In genomic region chr11:68828155-68828931, GRCh38 we compare ENCODE assay signal across 10 cellular contexts. TPM values are rescaled to one million over a fixed set of nuclear protein-coding genes. Genes with fewer than 3 reads are reported as not detected.
DNase-seq lines count a peak whose midpoint lies in the region; ATAC-seq, FAIRE-seq and TF ChIP-seq lines count a peak whose summit lies in the region.
"Had no signal": no experiment of that assay in that cellular context is flagged by ENCODE, and none has a peak within 500 bp of the region (broad histone marks: within the 10 kb centered on the region; RNA-seq: fewer than 3 reads in every experiment).

No MANE protein-coding gene starts in this region.

- no peaks in the 10 kb centered on the region for H3K9me3 Mint-ChIP-seq in activated naive CD8-positive, alpha-beta T cell treated with anti-CD3 and anti-CD28 coated beads, Interleukin-2, amount 50 U/mL, for 24 hours

- peak overlapping the region; percentile 76 for H3K27ac Mint-ChIP-seq in activated naive CD8-positive, alpha-beta T cell treated with anti-CD3 and anti-CD28 coated beads, Interleukin-2, amount 50 U/mL, for 24 hours

- H3K4me1 Mint-ChIP-seq in activated naive CD8-positive, alpha-beta T cell treated with anti-CD3 and anti-CD28 coated beads, Interleukin-2, amount 50 U/mL, for 24 hours: peaks cover 39% of the 10 kb centered on the region

- H3K27ac ChIP-seq in HL-60 (replicated peaks) (peak overlapping the region; percentile 99), mucosa of rectum (ENCODE audit: low read depth in 2 of 2, low read length in 2 of 2) (peak overlapping the region; percentile 27 to 40), kidney (ENCODE audit: low read depth in 2 of 2, low read length in 2 of 2) (no peak overlapping the region)

- no peaks in the 10 kb centered on the region for H3K36me3 Mint-ChIP-seq in activated naive CD8-positive, alpha-beta T cell treated with anti-CD3 and anti-CD28 coated beads, Interleukin-2, amount 50 U/mL, for 24 hours (ENCODE audit: low read depth)

- no peak for TF ChIP-seq CTCF in HL-60 (IDR thresholded peaks at IDR 0.05; ENCODE audit: insufficient read depth, low read length)
- no peak for TF ChIP-seq CTCF in kidney (IDR thresholded peaks at IDR 0.05; ENCODE audit: borderline replicate concordance, extremely low read depth, insufficient read depth)

- no peaks in the 10 kb centered on the region for H3K9me3 ChIP-seq in mucosa of rectum (ENCODE audit: control insufficient read depth in 2 of 2, low read length in 2 of 2)
- H3K9me3 ChIP-seq in kidney (ENCODE audit: control insufficient read depth in 1 of 2, low read length in 2 of 2): no peaks in the 10 kb centered on the region

- H3K9ac ChIP-seq in mucosa of rectum (ENCODE audit: low read depth in 1 of 2, low read length in 2 of 2): peak overlapping the region in 1 of 2 donors; percentile 37
- H3K9ac ChIP-seq in kidney (ENCODE audit: low read length in 2 of 2): no peak overlapping the region

- no peak overlapping the region for H3K4me3 Mint-ChIP-seq in activated naive CD8-positive, alpha-beta T cell treated with anti-CD3 and anti-CD28 coated beads, Interleukin-2, amount 50 U/mL, for 24 hours

- intact Hi-C loops in posterior vena cava (cut with DNase I): no loop called here
- intact Hi-C loops in kidney (cut with DNase I): no loop called here

- no peaks in the 10 kb centered on the region for H3K27me3 Mint-ChIP-seq in activated naive CD8-positive, alpha-beta T cell treated with anti-CD3 and anti-CD28 coated beads, Interleukin-2, amount 50 U/mL, for 24 hours

- H3K36me3 ChIP-seq in mucosa of rectum (ENCODE audit: control insufficient read depth in 2 of 2, insufficient read depth in 2 of 2, low read length in 2 of 2) (peaks cover 5 to 13% of the 10 kb centered on the region in 2 donors), kidney (ENCODE audit: control insufficient read depth in 1 of 2, insufficient read depth in 2 of 2, low read length in 2 of 2) (no peaks in the 10 kb centered on the region)

- H3K4me3 ChIP-seq in HL-60 (replicated peaks; ENCODE audit: insufficient read depth, low read length) (0 out of 2 replicates have a peak overlapping the region, but pooled peaks have one; percentile 7), mucosa of rectum (ENCODE audit: low read length in 2 of 2) (no peak overlapping the region), kidney (ENCODE audit: low read length in 2 of 2) (no peak overlapping the region)

- DNase-seq in AML-193 (lab: John Stamatoyannopoulos, UW) (peak; percentile 83 to 84), HL-60 (ENCODE audit: low read depth in 1 of 2, low spot score in 1 of 2) (peak; percentile 84 to 92), posterior vena cava (ENCODE audit: low spot score) (no peak), NCI-H2171 (lab: John Stamatoyannopoulos, UW) (no peak), activated gamma-delta T cell (lab: John Stamatoyannopoulos, UW) (no peak), kidney (no peak)
- DNase-seq in activated naive CD8-positive, alpha-beta T cell treated with anti-CD3 and anti-CD28 coated beads, Interleukin-2, amount 50 U/mL, for 24 hours: no peak
- DNase-seq: NCI-H2081 had no signal

- peaks cover 69 to 77% of the 10 kb centered on the region in 2 donors for H3K4me1 ChIP-seq in mucosa of rectum (ENCODE audit: control insufficient read depth in 2 of 2, insufficient read depth in 2 of 2, low read length in 2 of 2)
- H3K4me1 ChIP-seq in kidney (ENCODE audit: control insufficient read depth in 1 of 2, insufficient read depth in 1 of 2, low read depth in 1 of 2, low read length in 2 of 2): peaks cover 5 to 26% of the 10 kb centered on the region in 2 donors

- no peak for ATAC-seq in activated naive CD8-positive, alpha-beta T cell treated with anti-CD3 and anti-CD28 coated beads, Interleukin-2, amount 50 U/mL, for 24 hours

- FAIRE-seq in kidney (lab: Jason Lieb, UNC): no peak
- FAIRE-seq: bronchial epithelial cell had no signal

- H3K27me3 ChIP-seq in HL-60 (ENCODE audit: insufficient read depth, poor library complexity, severe bottlenecking): no peaks in the 10 kb centered on the region
- no peaks in the 10 kb centered on the region for H3K27me3 ChIP-seq in mucosa of rectum (ENCODE audit: control insufficient read depth in 2 of 2, insufficient read depth in 2 of 2, low read length in 2 of 2)

RNA-seq across cellular contexts. Expression of gene CPT1A, which starts 13.4 kb away (rescaled TPM):
- total RNA-seq in posterior vena cava: 100 to 1,000 TPM in 1 of 2 donors, 10 to 100 TPM in 1; 62.3 to 127 TPM
- 61.5 TPM for total RNA-seq in kidney
- 51.3 TPM for polyA plus RNA-seq in kidney (ENCODE audit: insufficient read depth, low read depth, low replicate concordance)

Comparison
In these comparisons a context has a peak if more than half of its experiments do, and no peak if none do; other contexts are left out.
1. DNase-seq: peak in AML-193 (2 of 2) and HL-60 (2 of 2); none in activated naive CD8-positive, alpha-beta T cell treated with anti-CD3 and anti-CD28 coated beads, Interleukin-2, amount 50 U/mL, for 24 hours (single experiment), posterior vena cava (single experiment), NCI-H2171 (single experiment), activated gamma-delta T cell (single experiment) and kidney (single experiment).
2. H3K27ac ChIP-seq: peak in HL-60 (single experiment) and mucosa of rectum (2 of 2); none in kidney (0 of 2).